Comparison of ENCODE assay signal across 8 cellular contexts in genomic region chr9:97985058-97985861, GRCh38. TPM values are rescaled to one million over a fixed set of nuclear protein-coding genes. Genes with fewer than 3 reads are reported as not detected.
DNase-seq lines count a peak whose midpoint lies in the region; TF ChIP-seq lines count a peak whose summit lies in the region.

No MANE protein-coding gene starts in this region.

- H3K9me2 ChIP-seq in PC-9 (ENCODE audit: insufficient read depth): no peaks in the 10 kb centered on the region

- CTCF ChIA-PET in PC-9 (lab: Charles Lee): interaction anchor here (0.5 kb wide), 1 partner anchor 90 kb away, joined by 9 read pairs; no protein-coding TSS in a partner anchor

- BruUV-seq in PC-9 (replicated peaks; lab: Mats Ljungman, UMichigan): TSS peak; percentile 16

- peaks cover 60% of the 10 kb centered on the region for H3K4me1 ChIP-seq in PC-9 (replicated peaks; ENCODE audit: insufficient read depth)

- intact Hi-C loops in PC-9 (cut with micrococcal nuclease; ENCODE audit: unreplicated experiment): no loop called here

- peak overlapping the region; percentile 89 for H3K4me2 ChIP-seq in PC-9

- in situ Hi-C loops in astrocyte of the spinal cord (cut with HindIII; ENCODE audit: low sequenced_read_pairs): no loop called here

- H3K36me3 ChIP-seq in H7 (replicated peaks; ENCODE audit: control insufficient read depth, insufficient read depth, low read length): no peaks in the 10 kb centered on the region
- peaks cover 4% of the 10 kb centered on the region; the same call in 1 of the 2 replicates for H3K36me3 ChIP-seq in PC-9 (ENCODE audit: low read depth)

- DNase-seq in DMS79 (lab: John Stamatoyannopoulos, UW): peak; percentile 4
- peak; percentile 74 for DNase-seq in H7
- peak in 1 of 2 experiments; percentile 40 for DNase-seq in PC-9
- DNase-seq in astrocyte of the spinal cord (ENCODE audit: low read depth, low spot score): peak; percentile 23
- DNase-seq in stimulated activated CD8-positive, alpha-beta memory T cell treated with anti-CD3 and anti-CD28 coated beads, Interleukin-12 subunit alpha, Interleukin-12 subunit beta, amount 100 ng/mL, for 1 hour (ENCODE audit: low read depth): peak; percentile 15
- DNase-seq in NCI-H2107 (lab: John Stamatoyannopoulos, UW): no peak
- DNase-seq in DMS153 (lab: John Stamatoyannopoulos, UW): no peak

- H2AFZ ChIP-seq in PC-9: peak overlapping the region; percentile 70

- no peaks in the 10 kb centered on the region for H3K9me3 ChIP-seq in PC-9 (ENCODE audit: insufficient read depth, low read depth)

- H3K79me2 ChIP-seq in PC-9 (ENCODE audit: low read depth): peaks cover 78% of the 10 kb centered on the region

- peak overlapping the region; percentile 91 for H3K27ac ChIP-seq in PC-9
- peak overlapping the region; percentile 94 for H3K27ac ChIP-seq in layer of hippocampus (ENCODE audit: low read depth, low read length)

- H3K4me3 ChIP-seq in H7 (ENCODE audit: insufficient read depth, low read depth, low read length): peak overlapping the region; percentile 88
- H3K4me3 ChIP-seq in PC-9: peak overlapping the region; percentile 92
- peak overlapping the region; percentile 79 for H3K4me3 ChIP-seq in astrocyte of the spinal cord (ENCODE audit: low read depth, low read length)

- peaks cover 36% of the 10 kb centered on the region for H4K20me1 ChIP-seq in PC-9 (ENCODE audit: insufficient read depth)

- TF ChIP-seq CTCF in PC-9 (conservative IDR thresholded peaks at IDR 0.05) (no peak), astrocyte of the spinal cord (IDR thresholded peaks at IDR 0.05; ENCODE audit: low read depth, low read length) (no peak)

- H3F3A ChIP-seq in PC-9 (ENCODE audit: insufficient read depth, low read depth): peaks cover 20% of the 10 kb centered on the region; the same call in 1 of the 2 replicates

- peaks cover 30% of the 10 kb centered on the region for H3K27me3 ChIP-seq in H7 (ENCODE audit: control insufficient read depth, insufficient read depth, low read length)
- H3K27me3 ChIP-seq in PC-9 (ENCODE audit: insufficient read depth, low read depth): no peaks in the 10 kb centered on the region
- no peaks in the 10 kb centered on the region for H3K27me3 ChIP-seq in layer of hippocampus (ENCODE audit: control insufficient read depth, insufficient read depth, low read length)

- POLR2A ChIA-PET in PC-9 (lab: Charles Lee; ENCODE audit: unreplicated experiment): no interaction called here

RNA-seq across cellular contexts. Expression of gene ANP32B, which starts 2.1 kb away (rescaled TPM):
- total RNA-seq in H7 (2014; rRNA removed; shearing (Covaris generic)): 6.7 and 10.6 TPM in 2 replicates
- total RNA-seq in PC-9 (2021): 280 and 284 TPM in 2 replicates

RNA-seq across cellular contexts. Expression of gene HEMGN, which starts 47.3 kb away (rescaled TPM):
- not detected in 2 replicates for total RNA-seq in H7 (2014; rRNA removed; shearing (Covaris generic))
- total RNA-seq in PC-9 (2021): not detected in 2 replicates

Comparison
In these comparisons a context has a peak if more than half of its experiments do, and no peak if none do; other contexts are left out.
1. DNase-seq: peak in DMS79 (single experiment), H7 (single experiment), astrocyte of the spinal cord (single experiment) and stimulated activated CD8-positive, alpha-beta memory T cell treated with anti-CD3 and anti-CD28 coated beads, Interleukin-12 subunit alpha, Interleukin-12 subunit beta, amount 100 ng/mL, for 1 hour (single experiment); none in NCI-H2107 (single experiment) and DMS153 (single experiment).
2. RNA of gene ANP32B, which starts 2.1 kb away (total RNA-seq): 280 to 284 TPM in PC-9; 6.7 to 10.6 TPM in H7; every median in the first group is over 10 times any median in the second.
3. Peak in every context shown above with its lines, with median percentiles within 50 percentile points of each other: H3K4me3 ChIP-seq.